17 cellular contexts compared by ENCODE assay signal in the genomic region with DNA sequence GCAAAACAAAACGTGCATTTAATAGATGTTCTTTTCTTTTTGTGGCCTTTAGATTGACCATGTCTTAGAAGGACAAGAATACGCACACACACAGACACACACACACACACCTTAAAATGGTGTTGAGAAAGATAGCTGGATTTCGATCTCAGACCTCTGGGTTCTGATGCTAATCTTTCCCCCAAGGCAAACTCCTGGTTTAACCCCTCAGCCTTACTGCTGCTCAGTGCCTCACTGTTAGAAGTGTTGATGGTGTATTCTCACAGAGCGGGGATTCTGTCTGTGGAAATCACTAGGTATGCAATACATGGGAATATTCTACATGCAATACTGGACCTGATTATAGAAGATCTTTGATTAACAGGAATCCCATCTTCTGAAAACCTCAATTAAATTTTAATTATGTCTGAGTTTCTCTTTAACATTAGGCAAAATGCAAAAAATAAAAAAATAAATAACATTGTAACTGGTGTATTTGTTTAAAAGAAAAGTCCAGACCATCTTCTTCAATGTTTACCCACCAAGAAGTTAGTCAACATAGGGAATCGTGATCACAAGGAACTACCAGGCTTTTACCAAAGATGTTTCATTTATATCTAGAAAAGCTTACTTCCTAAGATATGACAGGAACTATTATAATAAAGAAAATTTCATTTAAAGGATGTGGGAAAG.
DNase-seq lines count a peak whose midpoint lies in the region; ATAC-seq and TF ChIP-seq lines count a peak whose summit lies in the region.
"Had no signal": no experiment of that assay in that cellular context is flagged by ENCODE, and none has a peak within 500 bp of the region (broad histone marks: within the 10 kb centered on the region; RNA-seq: fewer than 3 reads in every experiment).

No MANE protein-coding gene starts in this region.

- H3K4me1 ChIP-seq in Caco-2: peaks cover 9% of the 10 kb centered on the region; the same call in 1 of the 2 replicates
- H3K4me1 ChIP-seq in left lung: no peaks in the 10 kb centered on the region
- H3K4me1 ChIP-seq: HAP-1 had no signal

- no peak for DNase-seq in Caco-2
- peak; percentile 1 for DNase-seq in HuH-7 (ENCODE audit: low spot score)
- peak; percentile 57 for DNase-seq in islet precursor cell
- no peak for DNase-seq in stimulated activated CD4-positive, alpha-beta T cell treated with anti-CD3 and anti-CD28 coated beads, Interleukin-4, amount 100 ng/mL, for 1 hour
- DNase-seq in left lung: no peak
- no peak for DNase-seq in kidney tubule cell (ENCODE audit: low spot score)
- DNase-seq: Calu3; CD4-positive, CD25-positive, alpha-beta regulatory T cell; CD8-positive, alpha-beta memory T cell; DMS79; EL; GF-D8; GOT3; HFFc6 had no signal

- H3K27ac Mint-ChIP-seq in Caco-2 (ENCODE audit: unreplicated experiment): peak overlapping the region; percentile 25
- H3K27ac Mint-ChIP-seq: B cell; CD4-positive, CD25-positive, alpha-beta regulatory T cell; CD8-positive, alpha-beta memory T cell; HFFc6 had no signal

- H3K36me3 ChIP-seq in Caco-2 (ENCODE audit: control insufficient read depth, insufficient read depth, low read length) (no peaks in the 10 kb centered on the region), left lung (no peaks in the 10 kb centered on the region)
- H3K36me3 ChIP-seq: BLaER1, HAP-1 had no signal

- no peaks in the 10 kb centered on the region for H3K36me3 Mint-ChIP-seq in Caco-2 (ENCODE audit: insufficient read depth, unreplicated experiment)
- H3K36me3 Mint-ChIP-seq: CD4-positive, CD25-positive, alpha-beta regulatory T cell; CD8-positive, alpha-beta memory T cell had no signal

- no peak overlapping the region for H3K4me3 ChIP-seq in Caco-2 (ENCODE audit: low read depth, low read length)
- H3K4me3 ChIP-seq in left lung: no peak overlapping the region
- H3K4me3 ChIP-seq: BLaER1, HAP-1 had no signal

- BruUV-seq in Caco-2 (replicated peaks; lab: Mats Ljungman, UMichigan): no TSS peak

- H3K27me3 ChIP-seq in Caco-2 (replicated peaks; ENCODE audit: control insufficient read depth, insufficient read depth, low read length) (no peaks in the 10 kb centered on the region), left lung (no peaks in the 10 kb centered on the region)
- H3K27me3 ChIP-seq: BLaER1 had no signal

- CTCF ChIA-PET in Caco-2 (lab: Charles Lee): no interaction called here

- intact Hi-C loops in Caco-2 (cut with micrococcal nuclease; ENCODE audit: unreplicated experiment): no loop called here
- intact Hi-C loops in left lung (cut with DNase I): no loop called here

- ATAC-seq in left lung: no peak

- TF ChIP-seq CTCF in Caco-2 (IDR thresholded peaks at IDR 0.05; ENCODE audit: insufficient read depth in 1 of 2, low read depth in 1 of 2, low read length in 1 of 2, severe bottlenecking in 1 of 2, unreplicated experiment in 1 of 2): no peak
- no peak for TF ChIP-seq CTCF in left lung (IDR thresholded peaks at IDR 0.05)

- H3K27me3 Mint-ChIP-seq in Caco-2 (ENCODE audit: insufficient read depth, unreplicated experiment): no peaks in the 10 kb centered on the region
- H3K27me3 Mint-ChIP-seq: B cell; CD4-positive, CD25-positive, alpha-beta regulatory T cell; CD8-positive, alpha-beta memory T cell had no signal

- H3K4me1 Mint-ChIP-seq in Caco-2 (ENCODE audit: low read depth, unreplicated experiment): peaks cover 15% of the 10 kb centered on the region
- H3K4me1 Mint-ChIP-seq: CD4-positive, CD25-positive, alpha-beta regulatory T cell; CD8-positive, alpha-beta memory T cell had no signal

- H3K4me3 Mint-ChIP-seq in Caco-2 (ENCODE audit: unreplicated experiment): no peak overlapping the region
- H3K4me3 Mint-ChIP-seq: B cell; CD4-positive, CD25-positive, alpha-beta regulatory T cell; CD8-positive, alpha-beta memory T cell; HFFc6 had no signal

- peaks cover 10% of the 10 kb centered on the region for H3K9me3 Mint-ChIP-seq in Caco-2 (ENCODE audit: unreplicated experiment)

- POLR2A ChIA-PET in Caco-2 (lab: Charles Lee): no interaction called here

- no peak overlapping the region for H3K27ac ChIP-seq in left lung
- H3K27ac ChIP-seq: BLaER1 had no signal

- 0 out of 2 replicates have a peak, but pooled peaks cover 4% of the 10 kb centered on the region for H3K9me3 ChIP-seq in Caco-2
- no peaks in the 10 kb centered on the region for H3K9me3 ChIP-seq in left lung
- H3K9me3 ChIP-seq: BLaER1, HAP-1 had no signal

Comparison
In these comparisons a context has a peak if more than half of its experiments do, and no peak if none do; other contexts are left out.
1. DNase-seq: peak in HuH-7 (single experiment) and islet precursor cell (single experiment); none in Caco-2 (0 of 2), stimulated activated CD4-positive, alpha-beta T cell treated with anti-CD3 and anti-CD28 coated beads, Interleukin-4, amount 100 ng/mL, for 1 hour (single experiment), left lung (0 of 2) and kidney tubule cell (single experiment).